Comparison of ENCODE assay signal across 13 cellular contexts in the genomic region with DNA sequence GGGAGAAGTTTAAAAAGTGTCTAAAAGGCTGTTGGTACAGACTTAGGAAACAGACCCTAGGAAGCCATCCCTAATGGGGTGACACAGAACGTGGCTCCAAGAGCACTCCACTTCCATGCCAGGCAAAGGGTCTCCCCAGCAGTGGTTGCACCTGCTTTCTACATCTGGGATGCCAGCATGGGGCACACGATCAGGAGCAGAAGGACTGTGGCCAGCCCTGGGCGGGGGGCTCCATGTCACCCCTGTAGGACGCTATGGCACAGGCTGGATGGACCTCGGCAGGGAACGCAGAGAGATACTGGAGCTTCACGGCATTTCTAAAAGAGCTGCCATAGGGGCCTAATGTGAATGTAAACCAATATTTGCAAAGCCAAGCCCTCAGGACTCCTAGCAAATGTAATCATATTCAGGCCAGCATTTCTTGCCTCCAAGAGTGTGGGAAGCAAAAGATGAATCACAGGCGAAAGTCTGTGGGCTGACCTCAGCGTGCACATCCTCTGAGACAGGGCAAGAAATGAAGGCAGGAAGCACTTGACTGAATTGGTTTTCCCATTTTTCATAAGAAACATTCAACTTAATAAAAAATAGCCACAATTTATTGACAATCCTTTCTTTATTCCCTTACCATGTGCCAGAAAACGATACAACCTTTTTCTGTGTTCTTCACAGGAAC.
DNase-seq lines count a peak whose midpoint lies in the region; ATAC-seq and TF ChIP-seq lines count a peak whose summit lies in the region.
"Had no signal": no experiment of that assay in that cellular context is flagged by ENCODE, and none has a peak within 500 bp of the region (broad histone marks: within the 10 kb centered on the region; RNA-seq: fewer than 3 reads in every experiment).

No MANE protein-coding gene starts in this region.

- peak; percentile 73 for DNase-seq in activated CD8-positive, alpha-beta T cell treated with anti-CD3 and anti-CD28 coated beads for 36 hours
- DNase-seq in activated CD8-positive, alpha-beta T cell treated with anti-CD3 and anti-CD28 coated beads, Interleukin-2, amount 10 ng/mL, durations not matched to agents 7 days and 5 days = no peak
- peak; percentile 80 for DNase-seq in activated CD4-positive, alpha-beta memory T cell treated with anti-CD3 and anti-CD28 coated beads for 36 hours
- DNase-seq in foreskin fibroblast (peak; percentile 85 to 92), RWPE1 (ENCODE audit: low spot score) (no peak), medulla oblongata (ENCODE audit: extremely low spot score) (no peak)
- DNase-seq in stimulated activated CD8-positive, alpha-beta memory T cell treated with anti-CD3 and anti-CD28 coated beads, Interleukin-7, amount 100 ng/mL, for 48 hours (ENCODE audit: extremely low read depth in 1 of 2, low read depth in 1 of 2) = peak; percentile 11 to 51
- DNase-seq: immature natural killer cell, substantia nigra had no signal

- ATAC-seq in activated CD8-positive, alpha-beta T cell treated with anti-CD3 and anti-CD28 coated beads for 36 hours = peak; percentile 92
- no peak for ATAC-seq in activated CD8-positive, alpha-beta T cell treated with anti-CD3 and anti-CD28 coated beads, Interleukin-2, amount 10 ng/mL, durations not matched to agents 7 days and 5 days
- ATAC-seq in HG03432 (IDR thresholded peaks at IDR 0.05; ENCODE audit: unreplicated experiment) = no peak

- no peaks in the 10 kb centered on the region for H3K27me3 Mint-ChIP-seq in activated CD8-positive, alpha-beta T cell treated with anti-CD3 and anti-CD28 coated beads for 36 hours
- peaks cover 21% of the 10 kb centered on the region for H3K27me3 Mint-ChIP-seq in activated CD8-positive, alpha-beta T cell treated with anti-CD3 and anti-CD28 coated beads, Interleukin-2, amount 10 ng/mL, durations not matched to agents 7 days and 5 days (ENCODE audit: low read depth)
- no peaks in the 10 kb centered on the region for H3K27me3 Mint-ChIP-seq in activated CD4-positive, alpha-beta memory T cell treated with anti-CD3 and anti-CD28 coated beads for 36 hours
- H3K27me3 Mint-ChIP-seq: B cell; dendritic cell treated with granulocyte-macrophage colony-stimulating factor and Interleukin-4, amounts not matched to agents 40 ng/mL and 50 ng/mL, for 4 days had no signal

- intact Hi-C loops in activated CD8-positive, alpha-beta T cell treated with anti-CD3 and anti-CD28 coated beads for 36 hours (cut with micrococcal nuclease) = no loop called here
- intact Hi-C loops in activated CD4-positive, alpha-beta memory T cell treated with anti-CD3 and anti-CD28 coated beads for 36 hours (cut with micrococcal nuclease) = loop anchor here (1.0 kb wide), 3 partner anchors 16 to 67 kb away; no protein-coding TSS in a partner anchor

- H3K36me3 Mint-ChIP-seq in activated CD8-positive, alpha-beta T cell treated with anti-CD3 and anti-CD28 coated beads for 36 hours (ENCODE audit: low read depth) = no peaks in the 10 kb centered on the region
- H3K36me3 Mint-ChIP-seq in activated CD8-positive, alpha-beta T cell treated with anti-CD3 and anti-CD28 coated beads, Interleukin-2, amount 10 ng/mL, durations not matched to agents 7 days and 5 days (ENCODE audit: low read depth) = no peaks in the 10 kb centered on the region
- peaks cover 2% of the 10 kb centered on the region for H3K36me3 Mint-ChIP-seq in activated CD4-positive, alpha-beta memory T cell treated with anti-CD3 and anti-CD28 coated beads for 36 hours

- no peak overlapping the region for H3K4me3 ChIP-seq in foreskin fibroblast (ENCODE audit: low read depth in 1 of 2, low read length in 2 of 2)

- H3K9me3 Mint-ChIP-seq in activated CD8-positive, alpha-beta T cell treated with anti-CD3 and anti-CD28 coated beads for 36 hours = no peaks in the 10 kb centered on the region
- H3K9me3 Mint-ChIP-seq in activated CD8-positive, alpha-beta T cell treated with anti-CD3 and anti-CD28 coated beads, Interleukin-2, amount 10 ng/mL, durations not matched to agents 7 days and 5 days (ENCODE audit: insufficient read depth) = no peaks in the 10 kb centered on the region
- H3K9me3 Mint-ChIP-seq in activated CD4-positive, alpha-beta memory T cell treated with anti-CD3 and anti-CD28 coated beads for 36 hours = no peaks in the 10 kb centered on the region
- H3K9me3 Mint-ChIP-seq: dendritic cell treated with granulocyte-macrophage colony-stimulating factor and Interleukin-4, amounts not matched to agents 40 ng/mL and 50 ng/mL, for 4 days; immature natural killer cell had no signal

- no peak overlapping the region for H3K27ac Mint-ChIP-seq in activated CD8-positive, alpha-beta T cell treated with anti-CD3 and anti-CD28 coated beads for 36 hours
- no peak overlapping the region for H3K27ac Mint-ChIP-seq in activated CD8-positive, alpha-beta T cell treated with anti-CD3 and anti-CD28 coated beads, Interleukin-2, amount 10 ng/mL, durations not matched to agents 7 days and 5 days
- no peak overlapping the region for H3K27ac Mint-ChIP-seq in activated CD4-positive, alpha-beta memory T cell treated with anti-CD3 and anti-CD28 coated beads for 36 hours
- H3K27ac Mint-ChIP-seq: B cell; dendritic cell treated with granulocyte-macrophage colony-stimulating factor and Interleukin-4, amounts not matched to agents 40 ng/mL and 50 ng/mL, for 4 days had no signal

- CTCF ChIA-PET in activated CD8-positive, alpha-beta T cell treated with anti-CD3 and anti-CD28 coated beads for 36 hours (lab: Charles Lee) = interaction anchor here (1.1 kb wide), 1 partner anchor 18 kb away, joined by 8 read pairs; no protein-coding TSS in a partner anchor
- CTCF ChIA-PET in activated CD8-positive, alpha-beta T cell treated with anti-CD3 and anti-CD28 coated beads, Interleukin-2, amount 10 ng/mL, durations not matched to agents 7 days and 5 days (lab: Charles Lee) = interaction anchor here (1.3 to 1.9 kb wide), 2 partner anchors 15 to 22 kb away, joined by 3 to 7 read pairs; no protein-coding TSS in a partner anchor
- CTCF ChIA-PET in activated CD4-positive, alpha-beta memory T cell treated with anti-CD3 and anti-CD28 coated beads for 36 hours (lab: Charles Lee) = interaction anchor here (1.2 to 3.2 kb wide), 4 partner anchors 16 to 125 kb away, joined by 3 to 12 read pairs (median 6); no protein-coding TSS in a partner anchor
- CTCF ChIA-PET in RWPE1 (lab: Yijun Ruan, JAX) = interaction anchor here (0.8 kb wide), 1 partner anchor 382 kb away, joined by 3 read pairs; no protein-coding TSS in a partner anchor

- POLR2A ChIA-PET in activated CD8-positive, alpha-beta T cell treated with anti-CD3 and anti-CD28 coated beads for 36 hours (lab: Charles Lee) = no interaction called here
- POLR2A ChIA-PET in activated CD8-positive, alpha-beta T cell treated with anti-CD3 and anti-CD28 coated beads, Interleukin-2, amount 10 ng/mL, durations not matched to agents 7 days and 5 days (lab: Charles Lee) = interaction anchor here (0.6 kb wide), 1 partner anchor 36 kb away, joined by 3 read pairs; no protein-coding TSS in a partner anchor
- POLR2A ChIA-PET in activated CD4-positive, alpha-beta memory T cell treated with anti-CD3 and anti-CD28 coated beads for 36 hours (lab: Charles Lee) = interaction anchor here (0.6 kb wide), 1 partner anchor 137 kb away, joined by 3 read pairs; no protein-coding TSS in a partner anchor
- POLR2A ChIA-PET in RWPE1 (lab: Yijun Ruan, JAX; ENCODE audit: low non-redundant PET) = no interaction called here

- H3K27ac ChIP-seq in RWPE1 = no peak overlapping the region
- H3K27ac ChIP-seq: VCaP had no signal

- H3K4me3 Mint-ChIP-seq in activated CD8-positive, alpha-beta T cell treated with anti-CD3 and anti-CD28 coated beads for 36 hours = no peak overlapping the region
- H3K4me3 Mint-ChIP-seq in activated CD8-positive, alpha-beta T cell treated with anti-CD3 and anti-CD28 coated beads, Interleukin-2, amount 10 ng/mL, durations not matched to agents 7 days and 5 days = no peak overlapping the region
- no peak overlapping the region for H3K4me3 Mint-ChIP-seq in activated CD4-positive, alpha-beta memory T cell treated with anti-CD3 and anti-CD28 coated beads for 36 hours
- H3K4me3 Mint-ChIP-seq: B cell; dendritic cell treated with granulocyte-macrophage colony-stimulating factor and Interleukin-4, amounts not matched to agents 40 ng/mL and 50 ng/mL, for 4 days; immature natural killer cell had no signal

- peaks cover 20% of the 10 kb centered on the region for H3K4me1 Mint-ChIP-seq in activated CD8-positive, alpha-beta T cell treated with anti-CD3 and anti-CD28 coated beads for 36 hours (ENCODE audit: low read depth)
- peaks cover 11% of the 10 kb centered on the region for H3K4me1 Mint-ChIP-seq in activated CD8-positive, alpha-beta T cell treated with anti-CD3 and anti-CD28 coated beads, Interleukin-2, amount 10 ng/mL, durations not matched to agents 7 days and 5 days (ENCODE audit: low read depth)
- H3K4me1 Mint-ChIP-seq in activated CD4-positive, alpha-beta memory T cell treated with anti-CD3 and anti-CD28 coated beads for 36 hours (ENCODE audit: low read depth) = peaks cover 14% of the 10 kb centered on the region
- H3K4me1 Mint-ChIP-seq: B cell had no signal

- no peak for TF ChIP-seq CTCF in activated CD8-positive, alpha-beta T cell treated with anti-CD3 and anti-CD28 coated beads for 36 hours (IDR thresholded peaks at IDR 0.05)
- TF ChIP-seq CTCF in foreskin fibroblast (IDR thresholded peaks at IDR 0.05; ENCODE audit: low read depth, low read length) = no peak
- TF ChIP-seq CTCF in RWPE1 (conservative IDR thresholded peaks at IDR 0.05; ENCODE audit: low read depth) = no peak

Comparison
In these comparisons a context has a peak if more than half of its experiments do, and no peak if none do; other contexts are left out.
1. DNase-seq: peak in activated CD8-positive, alpha-beta T cell treated with anti-CD3 and anti-CD28 coated beads for 36 hours (single experiment), activated CD4-positive, alpha-beta memory T cell treated with anti-CD3 and anti-CD28 coated beads for 36 hours (single experiment), foreskin fibroblast (2 of 2) and stimulated activated CD8-positive, alpha-beta memory T cell treated with anti-CD3 and anti-CD28 coated beads, Interleukin-7, amount 100 ng/mL, for 48 hours (2 of 2); none in activated CD8-positive, alpha-beta T cell treated with anti-CD3 and anti-CD28 coated beads, Interleukin-2, amount 10 ng/mL, durations not matched to agents 7 days and 5 days (single experiment), RWPE1 (single experiment) and medulla oblongata (single experiment).
2. POLR2A ChIA-PET loops: an anchor here in activated CD8-positive, alpha-beta T cell treated with anti-CD3 and anti-CD28 coated beads, Interleukin-2, amount 10 ng/mL, durations not matched to agents 7 days and 5 days (0.6 kb wide) and activated CD4-positive, alpha-beta memory T cell treated with anti-CD3 and anti-CD28 coated beads for 36 hours (0.6 kb wide); none called in activated CD8-positive, alpha-beta T cell treated with anti-CD3 and anti-CD28 coated beads for 36 hours and RWPE1.